Comparison of ENCODE assay signal across 8 cellular contexts in genomic region chr4:3346146-3346545, GRCh38. TPM values are rescaled to one million over a fixed set of nuclear protein-coding genes. Genes with fewer than 3 reads are reported as not detected.
A peak's percentile ranks its signal among the peaks of the same experiment; 100 is the strongest.
DNase-seq lines count a peak whose midpoint lies in the region; ATAC-seq and TF ChIP-seq lines count a peak whose summit lies in the region.

No MANE protein-coding gene starts in this region.

- H3K36me3 Mint-ChIP-seq in CD4-positive, alpha-beta T cell (ENCODE audit: low read depth): peaks cover 8% of the 10 kb centered on the region
- no peaks in the 10 kb centered on the region for H3K36me3 Mint-ChIP-seq in effector memory CD8-positive, alpha-beta T cell (ENCODE audit: insufficient read depth)

- H3K27me3 ChIP-seq in CD4-positive, alpha-beta T cell (ENCODE audit: control insufficient read depth, insufficient read depth, low read length): no peaks in the 10 kb centered on the region
- no peaks in the 10 kb centered on the region for H3K27me3 ChIP-seq in uterus

- in situ Hi-C loops in GM13976 (cut with MboI; ENCODE audit: low sequenced_read_pairs, unreplicated experiment): no loop called here

- peaks cover 34% of the 10 kb centered on the region for H3K4me1 Mint-ChIP-seq in CD4-positive, alpha-beta T cell (ENCODE audit: low read depth)
- peaks cover 11 to 17% of the 10 kb centered on the region in 2 donors for H3K4me1 Mint-ChIP-seq in effector memory CD8-positive, alpha-beta T cell (ENCODE audit: low read depth in 2 of 2)

- DNase-seq in CD4-positive, alpha-beta T cell: peak in 3 of 10 experiments; percentile 19 to 28 (median 28)
- DNase-seq in GM13976 (ENCODE audit: low spot score) (peak; percentile 85), LHCN-M2 (ENCODE audit: low read depth) (peak; percentile 78), SK-N-DZ (ENCODE audit: low spot score) (peak; percentile 53), lung microvascular endothelial cell (ENCODE audit: low read depth in 2 of 2) (peak; percentile 79 to 88), uterus (peak in 1 of 2 donors; percentile 75)
- DNase-seq in effector memory CD8-positive, alpha-beta T cell: peak; percentile 28 to 38 (median 35)

- H3K4me3 ChIP-seq in uterus: no peak overlapping the region

- no peaks in the 10 kb centered on the region for H3K4me1 ChIP-seq in uterus

- H3K9me3 ChIP-seq in CD4-positive, alpha-beta T cell (ENCODE audit: control insufficient read depth, low read length): no peaks in the 10 kb centered on the region
- H3K9me3 ChIP-seq in uterus: no peaks in the 10 kb centered on the region

- intact Hi-C loops in CD4-positive, alpha-beta T cell (cut with DNase I, micrococcal nuclease): loop anchor here (1.0 to 5.0 kb wide), 6 partner anchors 24 to 239 kb away; no protein-coding TSS in a partner anchor
- intact Hi-C loops in uterus (cut with DNase I; ENCODE audit: low total_unique reads): no loop called here

- no peak for TF ChIP-seq POLR2A in uterus (IDR thresholded peaks at IDR 0.05)

- ATAC-seq in CD4-positive, alpha-beta T cell (ENCODE audit: poor library complexity): peak; percentile 84
- peak; percentile 75 for ATAC-seq in effector memory CD8-positive, alpha-beta T cell (replicated peaks)
- no peak for ATAC-seq in HG03521 (IDR thresholded peaks at IDR 0.05; ENCODE audit: unreplicated experiment)

- H3K9me3 Mint-ChIP-seq in CD4-positive, alpha-beta T cell: no peaks in the 10 kb centered on the region
- H3K9me3 Mint-ChIP-seq in effector memory CD8-positive, alpha-beta T cell: no peaks in the 10 kb centered on the region

- H3K4me3 Mint-ChIP-seq in CD4-positive, alpha-beta T cell: no peak overlapping the region
- no peak overlapping the region for H3K4me3 Mint-ChIP-seq in effector memory CD8-positive, alpha-beta T cell

- H3K36me3 ChIP-seq in uterus: no peaks in the 10 kb centered on the region

- no peak overlapping the region for H3K27ac Mint-ChIP-seq in CD4-positive, alpha-beta T cell
- no peak overlapping the region for H3K27ac Mint-ChIP-seq in effector memory CD8-positive, alpha-beta T cell

- H3K27me3 Mint-ChIP-seq in CD4-positive, alpha-beta T cell: no peaks in the 10 kb centered on the region
- no peaks in the 10 kb centered on the region for H3K27me3 Mint-ChIP-seq in effector memory CD8-positive, alpha-beta T cell

- CTCF ChIA-PET in CD4-positive, alpha-beta T cell (lab: Charles Lee): interaction anchor here (0.6 to 1.5 kb wide), 11 partner anchors 8 to 97 kb away, joined by 3 to 5 read pairs (median 4); no protein-coding TSS in a partner anchor

- peak; percentile 96 for TF ChIP-seq CTCF in CD4-positive, alpha-beta T cell (IDR thresholded peaks at IDR 0.05)
- TF ChIP-seq CTCF in GM13976 (IDR thresholded peaks at IDR 0.05; ENCODE audit: borderline replicate concordance, control extremely low read depth, extremely low read depth, insufficient read depth, missing control alignments) (peak; percentile 64), uterus (IDR thresholded peaks at IDR 0.05) (peak; percentile 83 to 94 (median 86))

- H3K27ac ChIP-seq in CD4-positive, alpha-beta T cell (ENCODE audit: low read depth, low read length): no peak overlapping the region
- no peak overlapping the region for H3K27ac ChIP-seq in uterus

- POLR2A ChIA-PET in CD4-positive, alpha-beta T cell (lab: Charles Lee): interaction anchor here (1.2 kb wide), 1 partner anchor 24 kb away, joined by 5 read pairs; no protein-coding TSS in a partner anchor

RNA-seq across cellular contexts. Expression of gene RGS12, which starts 53.3 kb away (rescaled TPM):
- total RNA-seq in CD4-positive, alpha-beta T cell: 10 to 100 TPM; 14.1 to 16.9 TPM
- total RNA-seq in LHCN-M2 (2014; rRNA removed): 22.1 and 24.5 TPM in 2 replicates
- polyA plus RNA-seq in LHCN-M2 (2012): 34.2 TPM
- polyA plus RNA-seq in SK-N-DZ (2014; cell fraction: cytosol; rRNA removed): 29.6 and 37.0 TPM in 2 replicates
- polyA plus RNA-seq in SK-N-DZ (2014; cell fraction: nucleus; rRNA removed): 54.3 and 245 TPM in 2 replicates
- 29.0 and 33.7 TPM in 2 replicates for total RNA-seq in lung microvascular endothelial cell
- total RNA-seq in uterus: 10 to 100 TPM in 3 of 4 donors, 1 to 10 TPM in 1; 3.5 to 63.8 (median 40.1) TPM
